ENCODE assay signal across 9 cellular contexts in genomic region chr1:25033828-25034451, GRCh38.
DNase-seq lines count a peak whose midpoint lies in the region; ATAC-seq and TF ChIP-seq lines count a peak whose summit lies in the region.
"Had no signal": no experiment of that assay in that cellular context is flagged by ENCODE, and none has a peak within 500 bp of the region (broad histone marks: within the 10 kb centered on the region; RNA-seq: fewer than 3 reads in every experiment).

No MANE protein-coding gene starts in this region.

- peak overlapping the region; percentile 69 to 96 (median 89) for H3K27ac Mint-ChIP-seq in CD4-positive, CD25-positive, alpha-beta regulatory T cell
- H3K27ac Mint-ChIP-seq in activated naive CD8-positive, alpha-beta T cell treated with anti-CD3 and anti-CD28 coated beads for 36 hours, result peak overlapping the region; percentile 96

- no peak for DNase-seq in CD4-positive, CD25-positive, alpha-beta regulatory T cell
- peak; percentile 56 for DNase-seq in activated naive CD8-positive, alpha-beta T cell treated with anti-CD3 and anti-CD28 coated beads for 36 hours
- peak; percentile 43 to 82 (median 64) for DNase-seq in mucosa of descending colon
- DNase-seq in HT-29 (ENCODE audit: low spot score), result no peak
- no peak for DNase-seq in hepatocyte (ENCODE audit: low spot score)
- DNase-seq in SK-N-SH, result no peak

- H4K20me1 ChIP-seq in hepatocyte (ENCODE audit: insufficient read depth, poor library complexity, severe bottlenecking), result no peaks in the 10 kb centered on the region
- H4K20me1 ChIP-seq in SK-N-SH (ENCODE audit: insufficient read depth), result no peaks in the 10 kb centered on the region

- POLR2A ChIA-PET in SK-N-SH (lab: Yijun Ruan, JAX), result interaction anchor here (1.2 kb wide), 1 partner anchor 20 kb away, joined by 4 read pairs; no protein-coding TSS in a partner anchor

- no peak overlapping the region for H3K4me3 ChIP-seq in CD4-positive, CD25-positive, alpha-beta regulatory T cell (ENCODE audit: low read depth, low read length)
- H3K4me3 ChIP-seq in mucosa of descending colon, result no peak overlapping the region
- no peak overlapping the region for H3K4me3 ChIP-seq in hepatocyte
- no peak overlapping the region for H3K4me3 ChIP-seq in SK-N-SH (ENCODE audit: low read depth in 2 of 2, low read length in 1 of 2)

- peak overlapping the region; percentile 86 for H3K27ac ChIP-seq in CD4-positive, CD25-positive, alpha-beta regulatory T cell (ENCODE audit: insufficient read depth, low read length, poor library complexity, severe bottlenecking)
- H3K27ac ChIP-seq in hepatocyte (no peak overlapping the region), SK-N-SH (ENCODE audit: low read depth in 2 of 2, low read length in 1 of 2) (no peak overlapping the region)
- H3K27ac ChIP-seq: epithelial cell of prostate had no signal

- no peaks in the 10 kb centered on the region for H3K9me3 ChIP-seq in CD4-positive, CD25-positive, alpha-beta regulatory T cell (ENCODE audit: control insufficient read depth in 2 of 2, low read length in 2 of 2)
- no peaks in the 10 kb centered on the region for H3K9me3 ChIP-seq in mucosa of descending colon
- H3K9me3 ChIP-seq in hepatocyte (ENCODE audit: low read depth), result no peaks in the 10 kb centered on the region
- H3K9me3 ChIP-seq in SK-N-SH, result no peaks in the 10 kb centered on the region

- intact Hi-C loops in mucosa of descending colon (cut with DNase I, micrococcal nuclease), result no loop called here

- no peaks in the 10 kb centered on the region for H3F3A ChIP-seq in SK-N-SH (replicated peaks; ENCODE audit: insufficient read depth)

- CTCF ChIA-PET in SK-N-SH (lab: Yijun Ruan, JAX), result interaction anchor here (1.0 to 2.5 kb wide), 6 partner anchors 12 to 186 kb away, joined by 3 to 11 read pairs (median 3); no protein-coding TSS in a partner anchor

- no peak for TF ChIP-seq CTCF in mucosa of descending colon (IDR thresholded peaks at IDR 0.05)
- no peak for TF ChIP-seq CTCF in hepatocyte (IDR thresholded peaks at IDR 0.05; ENCODE audit: poor library complexity)
- TF ChIP-seq CTCF in SK-N-SH (IDR thresholded peaks at IDR 0.05), result no peak

- peaks cover 74% of the 10 kb centered on the region for H3K4me1 ChIP-seq in CD4-positive, CD25-positive, alpha-beta regulatory T cell (ENCODE audit: control insufficient read depth, insufficient read depth, low read length, poor library complexity, severe bottlenecking)
- H3K4me1 ChIP-seq in mucosa of descending colon (ENCODE audit: low read depth) (peaks cover 4% of the 10 kb centered on the region), hepatocyte (ENCODE audit: insufficient read depth) (no peaks in the 10 kb centered on the region), SK-N-SH (ENCODE audit: control insufficient read depth in 1 of 2, insufficient read depth in 2 of 2, low read depth in 1 of 2, low read length in 1 of 2) (no peaks in the 10 kb centered on the region)

- H3K36me3 ChIP-seq in CD4-positive, CD25-positive, alpha-beta regulatory T cell (ENCODE audit: control insufficient read depth, insufficient read depth, low read length), result no peaks in the 10 kb centered on the region
- H3K36me3 ChIP-seq in mucosa of descending colon (ENCODE audit: low read depth), result no peaks in the 10 kb centered on the region
- H3K36me3 ChIP-seq in hepatocyte (replicated peaks; ENCODE audit: insufficient read depth, low read depth), result no peaks in the 10 kb centered on the region
- no peaks in the 10 kb centered on the region for H3K36me3 ChIP-seq in SK-N-SH (replicated peaks in 1 of 2; ENCODE audit: control insufficient read depth in 1 of 2, insufficient read depth in 2 of 2, low read length in 1 of 2)

- TF ChIP-seq EP300 in SK-N-SH (IDR thresholded peaks at IDR 0.05; ENCODE audit: borderline replicate concordance in 1 of 2, low read depth in 1 of 2, low read length in 1 of 2), result no peak

- no peak for ATAC-seq in CD4-positive, CD25-positive, alpha-beta regulatory T cell (ENCODE audit: low read depth in 2 of 2)
- ATAC-seq in HG02973 (IDR thresholded peaks at IDR 0.05; ENCODE audit: unreplicated experiment) (peak; percentile 21), mucosa of descending colon (peak; percentile 53), HG03378 (IDR thresholded peaks at IDR 0.05; ENCODE audit: unreplicated experiment) (no peak)

- peaks cover 20 to 63% (median 45%) of the 10 kb centered on the region in 4 donors for H3K4me1 Mint-ChIP-seq in CD4-positive, CD25-positive, alpha-beta regulatory T cell
- H3K4me1 Mint-ChIP-seq in activated naive CD8-positive, alpha-beta T cell treated with anti-CD3 and anti-CD28 coated beads for 36 hours, result peaks cover 77% of the 10 kb centered on the region

- H3K9me3 Mint-ChIP-seq in CD4-positive, CD25-positive, alpha-beta regulatory T cell, result no peaks in the 10 kb centered on the region
- H3K9me3 Mint-ChIP-seq in activated naive CD8-positive, alpha-beta T cell treated with anti-CD3 and anti-CD28 coated beads for 36 hours, result peaks cover 4% of the 10 kb centered on the region

- no peaks in the 10 kb centered on the region for H3K36me3 Mint-ChIP-seq in CD4-positive, CD25-positive, alpha-beta regulatory T cell
- H3K36me3 Mint-ChIP-seq in activated naive CD8-positive, alpha-beta T cell treated with anti-CD3 and anti-CD28 coated beads for 36 hours, result peaks cover 10% of the 10 kb centered on the region

- no peak for TF ChIP-seq RAD21 in SK-N-SH (IDR thresholded peaks at IDR 0.05; ENCODE audit: low read length)

- H3K4me3 Mint-ChIP-seq in CD4-positive, CD25-positive, alpha-beta regulatory T cell, result no peak overlapping the region
- H3K4me3 Mint-ChIP-seq in activated naive CD8-positive, alpha-beta T cell treated with anti-CD3 and anti-CD28 coated beads for 36 hours, result no peak overlapping the region

- no peaks in the 10 kb centered on the region for H3K27me3 ChIP-seq in CD4-positive, CD25-positive, alpha-beta regulatory T cell (ENCODE audit: control insufficient read depth, insufficient read depth, low read length)
- no peaks in the 10 kb centered on the region for H3K27me3 ChIP-seq in hepatocyte
- no peaks in the 10 kb centered on the region for H3K27me3 ChIP-seq in SK-N-SH (ENCODE audit: insufficient read depth)

- no peaks in the 10 kb centered on the region for H3K79me2 ChIP-seq in hepatocyte
- H3K79me2 ChIP-seq in SK-N-SH (ENCODE audit: insufficient read depth), result no peaks in the 10 kb centered on the region

- H3K9me2 ChIP-seq in hepatocyte (replicated peaks; ENCODE audit: insufficient read depth) (no peaks in the 10 kb centered on the region), SK-N-SH (no peaks in the 10 kb centered on the region)

- H3K4me2 ChIP-seq in hepatocyte (no peak overlapping the region), SK-N-SH (no peak overlapping the region)

- peaks cover 7% of the 10 kb centered on the region for H3K27me3 Mint-ChIP-seq in CD4-positive, CD25-positive, alpha-beta regulatory T cell
- no peaks in the 10 kb centered on the region for H3K27me3 Mint-ChIP-seq in activated naive CD8-positive, alpha-beta T cell treated with anti-CD3 and anti-CD28 coated beads for 36 hours

- H2AFZ ChIP-seq in hepatocyte (no peak overlapping the region), SK-N-SH (ENCODE audit: low read depth) (no peak overlapping the region)

- 81% methylated on average over 23 of the region's 23 CpGs for WGBS in hepatocyte (ENCODE audit: low lambda C conversion rate, missing lambda C conversion rate)
- 87% methylated on average over 17 of the region's 23 CpGs for WGBS in SK-N-SH (ENCODE audit: low lambda C conversion rate)

- no peak overlapping the region for H3K9ac ChIP-seq in SK-N-SH

TF ChIP-seq in SK-N-SH, 30 proteins besides CTCF, POLR2A, EP300 and RAD21 (continues in another document):
- no peak for TF ChIP-seq ELF1 (IDR thresholded peaks at IDR 0.05)
- no peak for TF ChIP-seq FOXM1 (IDR thresholded peaks at IDR 0.05; ENCODE audit: low read depth)
- no peak for TF ChIP-seq USF2 (IDR thresholded peaks at IDR 0.05; ENCODE audit: borderline replicate concordance, low read depth, low read length)
- TF ChIP-seq NRF1 (IDR thresholded peaks at IDR 0.05; ENCODE audit: low read depth, low read length), result no peak
- TF ChIP-seq TAF1 (IDR thresholded peaks at IDR 0.05; ENCODE audit: borderline replicate concordance, low read depth, low read length), result no peak
- no peak for TF ChIP-seq MAX (IDR thresholded peaks at IDR 0.05; ENCODE audit: low read depth)
- TF ChIP-seq GABPA (IDR thresholded peaks at IDR 0.05; ENCODE audit: low read depth), result no peak
- TF ChIP-seq TEAD4 (IDR thresholded peaks at IDR 0.05; ENCODE audit: borderline replicate concordance, insufficient read depth), result no peak
- TF ChIP-seq RXRA (IDR thresholded peaks at IDR 0.05; ENCODE audit: borderline replicate concordance, low read depth), result no peak
- no peak for TF ChIP-seq PBX3 (IDR thresholded peaks at IDR 0.05)
- TF ChIP-seq YY1 (IDR thresholded peaks at IDR 0.05; ENCODE audit: low read depth), result no peak
- TF ChIP-seq USF1 (IDR thresholded peaks at IDR 0.05; ENCODE audit: borderline replicate concordance, low read depth), result no peak
- TF ChIP-seq SMC3 (IDR thresholded peaks at IDR 0.05; ENCODE audit: low read depth, low read length), result no peak

Comparison
In these comparisons a context has a peak if more than half of its experiments do, and no peak if none do; other contexts are left out.
1. ATAC-seq: peak in HG02973 (single experiment) and mucosa of descending colon (single experiment); none in CD4-positive, CD25-positive, alpha-beta regulatory T cell (0 of 2) and HG03378 (single experiment).
2. DNase-seq: peak in activated naive CD8-positive, alpha-beta T cell treated with anti-CD3 and anti-CD28 coated beads for 36 hours (single experiment) and mucosa of descending colon (3 of 3); none in CD4-positive, CD25-positive, alpha-beta regulatory T cell (0 of 3), HT-29 (single experiment), hepatocyte (single experiment) and SK-N-SH (single experiment).